Comparison of ENCODE assay signal across 18 cellular contexts in genomic region chrX:29229802-29230201, GRCh38.
A peak's percentile ranks its signal among the peaks of the same experiment; 100 is the strongest.
DNase-seq lines count a peak whose midpoint lies in the region; ATAC-seq and TF ChIP-seq lines count a peak whose summit lies in the region.
"Had no signal": no experiment of that assay in that cellular context is flagged by ENCODE, and none has a peak within 500 bp of the region (broad histone marks: within the 10 kb centered on the region; RNA-seq: fewer than 3 reads in every experiment).

No MANE protein-coding gene starts in this region.

- H3K27ac ChIP-seq in foreskin keratinocyte: no peak overlapping the region
- H3K27ac ChIP-seq in ascending aorta: no peak overlapping the region

- ATAC-seq in foreskin keratinocyte (peak; percentile 35), HG02981 (IDR thresholded peaks at IDR 0.05; ENCODE audit: unreplicated experiment) (no peak)

- no peaks in the 10 kb centered on the region for H3K36me3 ChIP-seq in MG63
- no peaks in the 10 kb centered on the region for H3K36me3 ChIP-seq in ascending aorta
- H3K36me3 ChIP-seq: HAP-1 had no signal

- in situ Hi-C loops in astrocyte of the spinal cord (cut with HindIII; ENCODE audit: low sequenced_read_pairs): no loop called here

- no peaks in the 10 kb centered on the region for H3K4me1 ChIP-seq in foreskin keratinocyte
- no peaks in the 10 kb centered on the region for H3K4me1 ChIP-seq in ascending aorta

- intact Hi-C loops in ascending aorta (cut with DNase I): loop anchor here (5.0 kb wide), 1 partner anchor 198 kb away; no protein-coding TSS in a partner anchor

- TF ChIP-seq CTCF in astrocyte of the spinal cord (IDR thresholded peaks at IDR 0.05; ENCODE audit: low read depth, low read length) (no peak), foreskin keratinocyte (conservative IDR thresholded peaks at IDR 0.05) (no peak), ascending aorta (IDR thresholded peaks at IDR 0.05) (no peak)

- DNase-seq in ELR (ENCODE audit: low read depth) (peak; percentile 6), MG63 (peak; percentile 6), astrocyte of the spinal cord (ENCODE audit: low read depth, low spot score) (peak; percentile 42), foreskin keratinocyte (peak; percentile 10 to 13), HCEC 1CT (no peak), ascending aorta (ENCODE audit: low spot score in 2 of 2) (no peak), A172 (ENCODE audit: low spot score) (no peak)
- DNase-seq: COR-L47, DMS153, EL, KBM-7, NCI-H1092 treated with DMSO at 0.1 percent for 48 hours, NCI-H1694, NCI-H446 treated with DMSO at 0.1 percent for 48 hours, NCI-H82, SIG-M5 had no signal

- H3K27me3 ChIP-seq in MG63: no peaks in the 10 kb centered on the region
- H3K27me3 ChIP-seq in foreskin keratinocyte: no peaks in the 10 kb centered on the region
- H3K27me3 ChIP-seq in ascending aorta: no peaks in the 10 kb centered on the region

- H3K9me3 ChIP-seq in MG63: no peaks in the 10 kb centered on the region
- H3K9me3 ChIP-seq in ascending aorta: no peaks in the 10 kb centered on the region
- H3K9me3 ChIP-seq: HAP-1 had no signal

- H3K4me3 ChIP-seq in MG63 (no peak overlapping the region), astrocyte of the spinal cord (ENCODE audit: low read depth, low read length) (no peak overlapping the region), ascending aorta (no peak overlapping the region)
- H3K4me3 ChIP-seq: HAP-1 had no signal

Comparison
In these comparisons a context has a peak if more than half of its experiments do, and no peak if none do; other contexts are left out.
1. DNase-seq: peak in ELR (single experiment), MG63 (single experiment), astrocyte of the spinal cord (single experiment) and foreskin keratinocyte (2 of 2); none in HCEC 1CT (single experiment), ascending aorta (0 of 2) and A172 (single experiment).